ENCODE assay signal across 9 cellular contexts in genomic region chr3:46559030-46559704, GRCh38. TPM values are rescaled to one million over a fixed set of nuclear protein-coding genes. Genes with fewer than 3 reads are reported as not detected.
DNase-seq lines count a peak whose midpoint lies in the region; ATAC-seq and TF ChIP-seq lines count a peak whose summit lies in the region.
"Had no signal": no experiment of that assay in that cellular context is flagged by ENCODE, and none has a peak within 500 bp of the region (broad histone marks: within the 10 kb centered on the region; RNA-seq: fewer than 3 reads in every experiment).

No MANE protein-coding gene starts in this region.

- H3F3A ChIP-seq in SU-DHL-6 (ENCODE audit: insufficient read depth), result no peaks in the 10 kb centered on the region; the same call in 1 of the 2 replicates

- H3K4me3 ChIP-seq in SU-DHL-6 (ENCODE audit: insufficient read depth, low read length, poor library complexity, severe bottlenecking), result peak overlapping the region; percentile 49
- peak overlapping the region; percentile 57 for H3K4me3 ChIP-seq in thoracic aorta

- CTCF ChIA-PET in activated naive CD4-positive, alpha-beta T cell treated with anti-CD3 and anti-CD28 coated beads for 36 hours (lab: Charles Lee), result interaction anchor here (0.8 to 6.9 kb wide), 14 partner anchors 8 to 134 kb away, joined by 3 to 103 read pairs (median 7); partner anchors contain the start of genes ALS2CL and RTP3

- no peak overlapping the region for H3K27ac Mint-ChIP-seq in activated naive CD4-positive, alpha-beta T cell treated with anti-CD3 and anti-CD28 coated beads for 36 hours
- H3K27ac Mint-ChIP-seq in immature natural killer cell, result no peak overlapping the region

- H3K4me1 Mint-ChIP-seq in activated naive CD4-positive, alpha-beta T cell treated with anti-CD3 and anti-CD28 coated beads for 36 hours (ENCODE audit: low read depth), result peaks cover 10% of the 10 kb centered on the region
- H3K4me1 Mint-ChIP-seq in immature natural killer cell, result peaks cover 6 to 12% of the 10 kb centered on the region in 2 donors

- peak overlapping the region; percentile 61 for H3K4me2 ChIP-seq in SU-DHL-6 (ENCODE audit: low read depth, low read length, poor library complexity, severe bottlenecking)

- DNase-seq in activated naive CD4-positive, alpha-beta T cell treated with anti-CD3 and anti-CD28 coated beads for 36 hours, result no peak
- DNase-seq in activated naive CD4-positive, alpha-beta T cell treated with anti-CD3 and anti-CD28 coated beads, Interleukin-2, amount 50 U/mL, for 16 hours, result no peak
- DNase-seq in left colon, result no peak
- DNase-seq in thoracic aorta (ENCODE audit: low spot score), result no peak
- DNase-seq in immature natural killer cell, result no peak
- DNase-seq: NCI-H446 had no signal

- H4K20me1 ChIP-seq in SU-DHL-6 (ENCODE audit: low read depth, low read length), result no peaks in the 10 kb centered on the region

- no peaks in the 10 kb centered on the region for H3K9me2 ChIP-seq in SU-DHL-6 (replicated peaks; ENCODE audit: insufficient read depth, low read length)

- H3K36me3 ChIP-seq in SU-DHL-6 (ENCODE audit: low read length) (no peaks in the 10 kb centered on the region), thoracic aorta (no peaks in the 10 kb centered on the region)

- H3K27me3 ChIP-seq in SU-DHL-6 (ENCODE audit: low read length), result no peaks in the 10 kb centered on the region
- H3K27me3 ChIP-seq in thoracic aorta (replicated peaks; ENCODE audit: insufficient read depth), result no peaks in the 10 kb centered on the region

- H3K27me3 Mint-ChIP-seq in activated naive CD4-positive, alpha-beta T cell treated with anti-CD3 and anti-CD28 coated beads for 36 hours (ENCODE audit: low read depth), result peaks cover 3% of the 10 kb centered on the region
- peaks cover 5 to 11% (median 7%) of the 10 kb centered on the region in 3 donors for H3K27me3 Mint-ChIP-seq in immature natural killer cell (ENCODE audit: low read depth in 3 of 3)

- H3K9me3 ChIP-seq in SU-DHL-6 (ENCODE audit: insufficient read depth, low read length) (peaks cover 12% of the 10 kb centered on the region; the same call in 1 of the 2 replicates), thoracic aorta (no peaks in the 10 kb centered on the region)

- no peaks in the 10 kb centered on the region for H3K36me3 Mint-ChIP-seq in activated naive CD4-positive, alpha-beta T cell treated with anti-CD3 and anti-CD28 coated beads for 36 hours (ENCODE audit: low read depth)
- H3K36me3 Mint-ChIP-seq in immature natural killer cell, result no peaks in the 10 kb centered on the region

- H3K4me1 ChIP-seq in thoracic aorta (ENCODE audit: control insufficient read depth in 1 of 2, low read depth in 2 of 2), result no peaks in the 10 kb centered on the region

- no peak overlapping the region for H3K27ac ChIP-seq in SU-DHL-6 (ENCODE audit: low read depth, low read length)
- no peak overlapping the region for H3K27ac ChIP-seq in thoracic aorta

- no peaks in the 10 kb centered on the region for H3K79me2 ChIP-seq in SU-DHL-6 (ENCODE audit: insufficient read depth, low read length)

- no peak for TF ChIP-seq CTCF in SU-DHL-6 (IDR thresholded peaks at IDR 0.05; ENCODE audit: insufficient read depth, low read length, poor library complexity, severe bottlenecking)
- no peak for TF ChIP-seq CTCF in thoracic aorta (IDR thresholded peaks at IDR 0.05)

- intact Hi-C loops in activated naive CD4-positive, alpha-beta T cell treated with anti-CD3 and anti-CD28 coated beads for 36 hours (cut with micrococcal nuclease), result loop anchor here (2.0 kb wide), 1 partner anchor 20 kb away; no protein-coding TSS in a partner anchor
- intact Hi-C loops in left colon (cut with DNase I, micrococcal nuclease), result loop anchor here in 1 of 2 donors (10.0 kb wide), 1 partner anchor 74 kb away; no protein-coding TSS in a partner anchor

- peak overlapping the region; percentile 53 for H3K9ac ChIP-seq in SU-DHL-6 (ENCODE audit: low read length)

- ATAC-seq in left colon, result peak; percentile 7
- ATAC-seq in thoracic aorta (ENCODE audit: insufficient number of reproducible peaks, low FRiP score, low read depth), result no peak
- no peak for ATAC-seq in HG02588 (IDR thresholded peaks at IDR 0.05; ENCODE audit: unreplicated experiment)
- ATAC-seq in HG03135 (IDR thresholded peaks at IDR 0.05; ENCODE audit: unreplicated experiment), result no peak

- H3K9me3 Mint-ChIP-seq in activated naive CD4-positive, alpha-beta T cell treated with anti-CD3 and anti-CD28 coated beads for 36 hours, result no peaks in the 10 kb centered on the region
- no peaks in the 10 kb centered on the region for H3K9me3 Mint-ChIP-seq in immature natural killer cell

- peak overlapping the region; percentile 69 for H3K4me3 Mint-ChIP-seq in activated naive CD4-positive, alpha-beta T cell treated with anti-CD3 and anti-CD28 coated beads for 36 hours
- peak overlapping the region in 2 of 5 donors; percentile 65 to 73 for H3K4me3 Mint-ChIP-seq in immature natural killer cell

- peak overlapping the region; percentile 87 for H2AFZ ChIP-seq in SU-DHL-6 (ENCODE audit: low read depth, low read length, severe bottlenecking)

RNA-seq across cellular contexts. Expression of gene LRRC2, which starts 6.9 kb away (rescaled TPM):
- not detected for total RNA-seq in activated naive CD4-positive, alpha-beta T cell treated with anti-CD3 and anti-CD28 coated beads for 36 hours
- total RNA-seq in left colon (1 to 10 TPM; 1.5 TPM), thoracic aorta (under 1 TPM; under 0.01 to 0.42 TPM)
- not detected for polyA plus RNA-seq in immature natural killer cell

RNA-seq across cellular contexts. Expression of gene FAM240A, which starts 53.2 kb away (rescaled TPM):
- not detected for total RNA-seq in activated naive CD4-positive, alpha-beta T cell treated with anti-CD3 and anti-CD28 coated beads for 36 hours
- not detected for total RNA-seq in left colon
- total RNA-seq in thoracic aorta, result not detected
- not detected for polyA plus RNA-seq in immature natural killer cell
